ENCODE assay signal across 8 cellular contexts in genomic region chr3:195658381-195659135, GRCh38.
DNase-seq lines count a peak whose midpoint lies in the region; ATAC-seq and TF ChIP-seq lines count a peak whose summit lies in the region.
"Not testable (repeated sequence)": the region's sequence is repeated elsewhere in the genome, so short reads cannot be mapped to it uniquely, and the experiment has no call there.

No MANE protein-coding gene starts in this region.

- peak overlapping the region; percentile 71 for H3K4me3 ChIP-seq in BLaER1
- H3K4me3 ChIP-seq in Karpas-422 (ENCODE audit: low read length): peak overlapping the region; percentile 78; the same call in 1 of the 2 replicates
- H3K4me3 ChIP-seq in lung: not testable (repeated sequence)

- H3K27me3 Mint-ChIP-seq in activated T-cell treated with anti-CD3 and anti-CD28 coated beads, Interleukin-2, amount 50 U/mL, for 24 hours: not testable (repeated sequence)

- H3K27ac ChIP-seq in BLaER1: peak overlapping the region; percentile 64; the same call in 1 of the 2 replicates
- not testable (repeated sequence) for H3K27ac ChIP-seq in Karpas-422 (ENCODE audit: low read length); lung (ENCODE audit: low read depth in 1 of 2, low read length in 1 of 2)

- not testable (repeated sequence) for H3K9me3 Mint-ChIP-seq in activated T-cell treated with anti-CD3 and anti-CD28 coated beads, Interleukin-2, amount 50 U/mL, for 24 hours; stimulated activated effector memory CD8-positive, alpha-beta T cell treated with anti-CD3 and anti-CD28 coated beads, Interleukin-12 subunit alpha, Interleukin-12 subunit beta, amount 100 ng/mL, for 72 hours

- WGBS in lung, 2 donors: 4 to 30% methylated on average over 3 to 25 of the region's 53 CpGs

- H3K27ac Mint-ChIP-seq in activated T-cell treated with anti-CD3 and anti-CD28 coated beads, Interleukin-2, amount 50 U/mL, for 24 hours; stimulated activated effector memory CD8-positive, alpha-beta T cell treated with anti-CD3 and anti-CD28 coated beads, Interleukin-12 subunit alpha, Interleukin-12 subunit beta, amount 100 ng/mL, for 72 hours: not testable (repeated sequence)

- not testable (repeated sequence) for H3K36me3 ChIP-seq in BLaER1; Karpas-422 (ENCODE audit: insufficient read depth, low read length); lung (ENCODE audit: control insufficient read depth in 2 of 2, insufficient read depth in 2 of 2, low read length in 2 of 2)

- H3K4me1 ChIP-seq in BLaER1; Karpas-422 (ENCODE audit: low read length); lung (ENCODE audit: control insufficient read depth in 2 of 2, insufficient read depth in 2 of 2, low read length in 2 of 2): not testable (repeated sequence)

- H3K36me3 Mint-ChIP-seq in activated T-cell treated with anti-CD3 and anti-CD28 coated beads, Interleukin-2, amount 50 U/mL, for 24 hours (ENCODE audit: low read depth): not testable (repeated sequence)
- peaks cover 16% of the 10 kb centered on the region for H3K36me3 Mint-ChIP-seq in stimulated activated effector memory CD8-positive, alpha-beta T cell treated with anti-CD3 and anti-CD28 coated beads, Interleukin-12 subunit alpha, Interleukin-12 subunit beta, amount 100 ng/mL, for 72 hours

- H3K4me2 ChIP-seq in BLaER1: peak overlapping the region; percentile 55
- peak overlapping the region; percentile 55 for H3K4me2 ChIP-seq in Karpas-422 (ENCODE audit: low read depth, low read length, poor library complexity, severe bottlenecking)

- peak; percentile 40 for ATAC-seq in GM19452 (IDR thresholded peaks at IDR 0.05; ENCODE audit: unreplicated experiment)
- ATAC-seq in HG02870 (IDR thresholded peaks at IDR 0.05; ENCODE audit: unreplicated experiment): peak; percentile 45
- peak; percentile 85 for ATAC-seq in esophagus mucosa
- peak; percentile 87 for ATAC-seq in lung (ENCODE audit: insufficient read depth, low FRiP score)
- peak; percentile 68 for ATAC-seq in stimulated activated effector memory CD8-positive, alpha-beta T cell treated with anti-CD3 and anti-CD28 coated beads, Interleukin-12 subunit alpha, Interleukin-12 subunit beta, amount 100 ng/mL, for 72 hours

- TF ChIP-seq CTCF in lung (IDR thresholded peaks at IDR 0.05; ENCODE audit: control extremely low read depth, extremely low read depth): not testable (repeated sequence)

- not testable (repeated sequence) for H3K79me2 ChIP-seq in Karpas-422 (ENCODE audit: low read length)

- H3K4me3 Mint-ChIP-seq in activated T-cell treated with anti-CD3 and anti-CD28 coated beads, Interleukin-2, amount 50 U/mL, for 24 hours: peak overlapping the region; percentile 66
- H3K4me3 Mint-ChIP-seq in stimulated activated effector memory CD8-positive, alpha-beta T cell treated with anti-CD3 and anti-CD28 coated beads, Interleukin-12 subunit alpha, Interleukin-12 subunit beta, amount 100 ng/mL, for 72 hours: peak overlapping the region; percentile 74

- DNase-seq in Karpas-422; activated T-cell treated with anti-CD3 and anti-CD28 coated beads, Interleukin-2, amount 50 U/mL, for 24 hours; lung (ENCODE audit: low spot score); stimulated activated effector memory CD8-positive, alpha-beta T cell treated with anti-CD3 and anti-CD28 coated beads, Interleukin-12 subunit alpha, Interleukin-12 subunit beta, amount 100 ng/mL, for 72 hours (ENCODE audit: low spot score in 2 of 2): not testable (repeated sequence)

- H3K9ac ChIP-seq in BLaER1: peak overlapping the region; percentile 77; the same call in 1 of the 2 replicates
- peak overlapping the region; percentile 74 for H3K9ac ChIP-seq in Karpas-422 (ENCODE audit: low read length)

- H4K20me1 ChIP-seq in BLaER1; Karpas-422 (ENCODE audit: insufficient read depth, low read depth, low read length): not testable (repeated sequence)

- not testable (repeated sequence) for H3K4me1 Mint-ChIP-seq in activated T-cell treated with anti-CD3 and anti-CD28 coated beads, Interleukin-2, amount 50 U/mL, for 24 hours (ENCODE audit: low read depth); stimulated activated effector memory CD8-positive, alpha-beta T cell treated with anti-CD3 and anti-CD28 coated beads, Interleukin-12 subunit alpha, Interleukin-12 subunit beta, amount 100 ng/mL, for 72 hours

- H3K9me3 ChIP-seq in BLaER1; Karpas-422 (ENCODE audit: low read length); lung (ENCODE audit: control insufficient read depth in 2 of 2, insufficient read depth in 1 of 2, low read length in 1 of 2): not testable (repeated sequence)

- H3K27me3 ChIP-seq in BLaER1; Karpas-422 (ENCODE audit: low read length); lung (ENCODE audit: control insufficient read depth, insufficient read depth): not testable (repeated sequence)

- H2AFZ ChIP-seq in Karpas-422 (ENCODE audit: low read length): not testable (repeated sequence)

- not testable (repeated sequence) for H3K9me2 ChIP-seq in Karpas-422 (replicated peaks; ENCODE audit: insufficient read depth, low read length)
